11 cellular contexts compared by ENCODE assay signal in genomic region chr10:104300002-104300735, GRCh38. TPM values are rescaled to one million over a fixed set of nuclear protein-coding genes. Genes with fewer than 3 reads are reported as not detected.
DNase-seq lines count a peak whose midpoint lies in the region; FAIRE-seq and TF ChIP-seq lines count a peak whose summit lies in the region.
"Had no signal": no experiment of that assay in that cellular context is flagged by ENCODE, and none has a peak within 500 bp of the region (broad histone marks: within the 10 kb centered on the region; RNA-seq: fewer than 3 reads in every experiment).

No MANE protein-coding gene starts in this region.

- no peak for TF ChIP-seq CTCF in fibroblast of mammary gland (conservative IDR thresholded peaks at IDR 0.05; ENCODE audit: control insufficient read depth, insufficient read depth, low read depth, low read length)
- TF ChIP-seq CTCF in ovary (IDR thresholded peaks at IDR 0.05): no peak

- 13 to 23% (median 19%) methylated on average over 12 of the region's 12 CpGs for WGBS in ovary, 3 donors

- H3K9me3 ChIP-seq in ovary: no peaks in the 10 kb centered on the region

- TF ChIP-seq EP300 in ovary (IDR thresholded peaks at IDR 0.05): peak; percentile 92

- TF ChIP-seq POLR2A in ovary (IDR thresholded peaks at IDR 0.05): no peak

- no peaks in the 10 kb centered on the region for H3K27me3 ChIP-seq in ovary

- peak overlapping the region; percentile 87 to 95 for H3K27ac ChIP-seq in ovary

- intact Hi-C loops in ovary (cut with DNase I): loop anchor here in 2 of 4 donors (5.0 kb wide), 1 partner anchor 37 kb away; the partner anchor contains the start of gene ITPRIP (in 2 of the 2)

- peaks cover 22% of the 10 kb centered on the region for H3K4me1 ChIP-seq in ovary (ENCODE audit: insufficient read depth)

- no peaks in the 10 kb centered on the region for H3K36me3 ChIP-seq in ovary

- FAIRE-seq in GM19239 (lab: Jason Lieb, UNC): no peak
- FAIRE-seq: K562 had no signal

- DNase-seq in AG20443 (ENCODE audit: low spot score): peak; percentile 76
- peak; percentile 54 for DNase-seq in RKO (ENCODE audit: low spot score)
- peak; percentile 100 for DNase-seq in fibroblast of mammary gland (ENCODE audit: low read depth)
- peak; percentile 78 to 90 (median 83) for DNase-seq in ovary
- no peak for DNase-seq in NCI-H146 treated with DMSO at 0.1 percent for 48 hours (lab: John Stamatoyannopoulos, UW; ENCODE audit: unreplicated experiment)
- no peak for DNase-seq in GM19239 (ENCODE audit: insufficient read length, low spot score)
- DNase-seq in hippocampal formation (lab: John Stamatoyannopoulos, UW): no peak
- DNase-seq in activated CD4-positive, alpha-beta T cell treated with anti-CD3 and anti-CD28 coated beads for 4 hours: no peak
- DNase-seq: activated T-cell treated with anti-CD3 and anti-CD28 coated beads, Interleukin-2, amount 50 U/mL, for 4 hours; stimulated activated CD4-positive, alpha-beta T cell treated with anti-CD3 and anti-CD28 coated beads, Interleukin-4, amount 100 ng/mL, for 4 hours had no signal

- H3K4me3 ChIP-seq in fibroblast of mammary gland (ENCODE audit: control insufficient read depth, low read depth, low read length) (peak overlapping the region; percentile 20), ovary (no peak overlapping the region)
- H3K4me3 ChIP-seq: K562 had no signal

RNA-seq across cellular contexts. Expression of gene GSTO2, which starts 31.2 kb away (rescaled TPM):
- total RNA-seq in ovary: 10 to 100 TPM in 5 of 7 donors, 1 to 10 TPM in 2; 3.7 to 19.0 (median 12.6) TPM
- polyA plus RNA-seq in ovary: 10 to 100 TPM in 1 of 2 donors, 1 to 10 TPM in 1; 6.5 to 10.5 TPM

RNA-seq across cellular contexts. Expression of gene ITPRIP, which starts 38.1 kb away (rescaled TPM):
- 10 to 100 TPM; 15.7 to 38.1 (median 29.2) TPM for total RNA-seq in ovary
- 10 to 100 TPM; 10.1 to 16.2 TPM for polyA plus RNA-seq in ovary

RNA-seq across cellular contexts. Expression of gene GSTO1, which starts 45.5 kb away (rescaled TPM):
- 100 to 1,000 TPM in 1 of 7 donors, 10 to 100 TPM in 6; 58.7 to 110 (median 86.9) TPM for total RNA-seq in ovary
- polyA plus RNA-seq in ovary: 100 to 1,000 TPM in 1 of 2 donors, 10 to 100 TPM in 1; 91.0 to 125 TPM

RNA-seq across cellular contexts. Expression of gene CFAP58, which starts 53.5 kb away (rescaled TPM):
- total RNA-seq in ovary: 1 to 10 TPM in 2 of 7 donors, under 1 TPM in 5; 0.17 to 7.9 (median 0.60) TPM
- polyA plus RNA-seq in ovary: 1 to 10 TPM in 1 of 2 donors, under 1 TPM in 1; 0.25 to 1.0 TPM
- total RNA-seq: activated T-cell treated with anti-CD3 and anti-CD28 coated beads, Interleukin-2, amount 50 U/mL, for 4 hours had no signal

Comparison
In these comparisons a context has a peak if more than half of its experiments do, and no peak if none do; other contexts are left out.
1. DNase-seq: peak in AG20443 (single experiment), RKO (single experiment), fibroblast of mammary gland (single experiment) and ovary (5 of 5); none in NCI-H146 treated with DMSO at 0.1 percent for 48 hours (single experiment), GM19239 (single experiment), hippocampal formation (0 of 2) and activated CD4-positive, alpha-beta T cell treated with anti-CD3 and anti-CD28 coated beads for 4 hours (0 of 2).